13 cellular contexts compared by ENCODE assay signal in the genomic region with DNA sequence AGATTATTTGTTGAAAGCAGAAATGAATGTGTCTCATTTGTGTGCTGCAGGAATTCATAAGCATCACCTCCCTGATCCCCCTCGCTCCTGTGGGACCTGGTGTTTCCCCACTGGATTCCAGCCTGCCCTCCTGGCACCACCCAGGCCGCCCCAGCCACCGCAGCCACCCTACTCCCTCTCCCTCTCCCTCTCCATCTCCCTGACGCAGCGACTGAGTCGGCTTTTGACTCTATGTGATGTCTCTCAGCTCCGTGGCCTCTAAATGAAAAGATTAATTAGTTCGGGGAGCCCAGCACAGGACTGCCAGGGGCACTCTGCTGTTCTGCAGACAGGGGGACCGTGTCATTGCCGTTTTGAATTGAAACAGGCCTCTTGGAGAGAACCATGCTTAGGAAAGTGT.
"Had no signal": no experiment of that assay in that cellular context is flagged by ENCODE, and none has a peak within 500 bp of the region (broad histone marks: within the 10 kb centered on the region; RNA-seq: fewer than 3 reads in every experiment).

No MANE protein-coding gene starts in this region.

- H3K27me3 ChIP-seq: body of pancreas had no signal

- H3K36me3 Mint-ChIP-seq: activated naive CD4-positive, alpha-beta T cell treated with anti-CD3 and anti-CD28 coated beads, Interleukin-2, amount 50 U/mL, for 72 hours; naive thymus-derived CD4-positive, alpha-beta T cell had no signal

- H3K27ac ChIP-seq: body of pancreas, lower lobe of right lung, thoracic aorta had no signal

- H3K9me3 ChIP-seq: body of pancreas, lower lobe of right lung, thoracic aorta had no signal

- ATAC-seq: activated naive CD4-positive, alpha-beta T cell treated with anti-CD3 and anti-CD28 coated beads, Interleukin-2, amount 50 U/mL, for 72 hours; body of pancreas; lower lobe of right lung had no signal

- H3K4me1 ChIP-seq: body of pancreas had no signal

- H3K9me3 Mint-ChIP-seq: activated naive CD4-positive, alpha-beta T cell treated with anti-CD3 and anti-CD28 coated beads, Interleukin-2, amount 50 U/mL, for 72 hours; activated T-helper 2 cell treated with anti-CD3 and anti-CD28 coated beads, Interferon-gamma antibody, Interleukin-2, Interleukin-4, amounts not matched to agents 10 μg/mL and 5 μg/mL and 100 μg/mL, durations not matched to agents 14 hours and 24 hours and 36 hours; naive thymus-derived CD4-positive, alpha-beta T cell; stimulated activated naive CD8-positive, alpha-beta T cell treated with anti-CD3 and anti-CD28 coated beads, Interleukin-15, Interleukin-2, amounts not matched to agents 100 ng/mL and 50 ng/mL, for 24 hours; T-helper 1 cell treated with Interleukin-12 subunit alpha and Interleukin-12 subunit beta and Interleukin-4 antibody, amounts not matched to agents 30 μg/mL and 1 μg/mL, for 36 hours had no signal

- H3K27me3 Mint-ChIP-seq: stimulated activated naive CD8-positive, alpha-beta T cell treated with anti-CD3 and anti-CD28 coated beads, Interleukin-15, Interleukin-2, amounts not matched to agents 100 ng/mL and 50 ng/mL, for 24 hours had no signal

- H3K4me3 ChIP-seq: body of pancreas, lower lobe of right lung, thoracic aorta had no signal

- DNase-seq: activated CD4-positive, alpha-beta T cell treated with anti-CD3 and anti-CD28 coated beads, Interleukin-2, amount 50 U/mL, for 48 hours; amniotic stem cell; body of pancreas; dermis blood vessel endothelial cell; lower lobe of right lung; naive thymus-derived CD4-positive, alpha-beta T cell; occipital lobe; stimulated activated CD4-positive, alpha-beta T cell treated with anti-CD3 and anti-CD28 coated beads, Interleukin-2, amount 100 ng/mL, for 48 hours had no signal

- H3K27ac Mint-ChIP-seq: activated naive CD4-positive, alpha-beta T cell treated with anti-CD3 and anti-CD28 coated beads, Interleukin-2, amount 50 U/mL, for 72 hours; activated T-helper 2 cell treated with anti-CD3 and anti-CD28 coated beads, Interferon-gamma antibody, Interleukin-2, Interleukin-4, amounts not matched to agents 10 μg/mL and 5 μg/mL and 100 μg/mL, durations not matched to agents 14 hours and 24 hours and 36 hours; stimulated activated naive CD8-positive, alpha-beta T cell treated with anti-CD3 and anti-CD28 coated beads, Interleukin-15, Interleukin-2, amounts not matched to agents 100 ng/mL and 50 ng/mL, for 24 hours; T-helper 1 cell treated with Interleukin-12 subunit alpha and Interleukin-12 subunit beta and Interleukin-4 antibody, amounts not matched to agents 30 μg/mL and 1 μg/mL, for 36 hours had no signal

- H3K36me3 ChIP-seq: lower lobe of right lung, thoracic aorta had no signal

- H3K4me3 Mint-ChIP-seq: naive thymus-derived CD4-positive, alpha-beta T cell; stimulated activated naive CD8-positive, alpha-beta T cell treated with anti-CD3 and anti-CD28 coated beads, Interleukin-15, Interleukin-2, amounts not matched to agents 100 ng/mL and 50 ng/mL, for 24 hours; T-helper 1 cell treated with Interleukin-12 subunit alpha and Interleukin-12 subunit beta and Interleukin-4 antibody, amounts not matched to agents 30 μg/mL and 1 μg/mL, for 36 hours had no signal
